8 cellular contexts compared by ENCODE assay signal in genomic region chr12:57771873-57772428, GRCh38. TPM values are rescaled to one million over a fixed set of nuclear protein-coding genes. Genes with fewer than 3 reads are reported as not detected.
A peak's percentile ranks its signal among the peaks of the same experiment; 100 is the strongest.
DNase-seq lines count a peak whose midpoint lies in the region; ATAC-seq, FAIRE-seq and TF ChIP-seq lines count a peak whose summit lies in the region.

Gene METTL1 (minus strand): TSS chr12:57772105. CDS start chr12:57772083, 22 bp downstream.

- no peak for TF ChIP-seq CTCF in pancreas (IDR thresholded peaks at IDR 0.05)
- peak in 2 of 5 experiments; percentile 14 to 50 for TF ChIP-seq CTCF in tibial nerve (IDR thresholded peaks at IDR 0.05)

- H3K4me3 ChIP-seq in GM08714 (ENCODE audit: low read length) (peak within 1 kb of the TSS; percentile 66), pancreas (peak within 1 kb of the TSS; percentile 69 to 97 (median 80)), tibial nerve (peak within 1 kb of the TSS; percentile 82 to 92 (median 88))

- H3K27ac ChIP-seq in pancreas = peak within 1 kb of the TSS; percentile 87 to 95 (median 92)
- H3K27ac ChIP-seq in tibial nerve = peak within 1 kb of the TSS; percentile 77 to 96 (median 89)

- FAIRE-seq in pancreas (lab: Jason Lieb, UNC) = no peak

- peak within 1 kb of the TSS; percentile 96 for H3K27ac Mint-ChIP-seq in activated naive CD8-positive, alpha-beta T cell treated with anti-CD3 and anti-CD28 coated beads, Interleukin-2, amount 10 ng/mL, durations not matched to agents 7 days and 5 days

- H3K9me3 Mint-ChIP-seq in activated naive CD8-positive, alpha-beta T cell treated with anti-CD3 and anti-CD28 coated beads, Interleukin-2, amount 10 ng/mL, durations not matched to agents 7 days and 5 days = no peaks in the 10 kb centered on the region

- intact Hi-C loops in Right ventricle myocardium inferior (cut with DNase I) = no loop called here
- intact Hi-C loops in pancreas (cut with DNase I) = no loop called here

- DNase-seq in NCI-H1092 (lab: John Stamatoyannopoulos, UW) (peak; percentile 82), SKM-1 treated with dmso at 0.1 percent for 144 hours (lab: John Stamatoyannopoulos, UW; ENCODE audit: unreplicated experiment) (peak; percentile 78), Right ventricle myocardium inferior (ENCODE audit: missing footprints) (peak; percentile 97), pancreas (peak; percentile 92 to 97 (median 94)), tibial nerve (ENCODE audit: low spot score in 2 of 2) (peak; percentile 87 to 93)
- peak; percentile 87 for DNase-seq in activated naive CD8-positive, alpha-beta T cell treated with anti-CD3 and anti-CD28 coated beads, Interleukin-2, amount 10 ng/mL, durations not matched to agents 7 days and 5 days

- no peaks in the 10 kb centered on the region for H3K36me3 ChIP-seq in pancreas
- H3K36me3 ChIP-seq in tibial nerve = peaks cover 0 to 52% (median 0%) of the 10 kb centered on the region in 3 donors

- H3K27me3 ChIP-seq in pancreas (no peaks in the 10 kb centered on the region), tibial nerve (peaks cover 0 to 5% of the 10 kb centered on the region in 2 donors)

- TF ChIP-seq EP300 in tibial nerve (IDR thresholded peaks at IDR 0.05) = peak; percentile 88 to 90

- H3K4me3 Mint-ChIP-seq in activated naive CD8-positive, alpha-beta T cell treated with anti-CD3 and anti-CD28 coated beads, Interleukin-2, amount 10 ng/mL, durations not matched to agents 7 days and 5 days = peak within 1 kb of the TSS; percentile 96

- peaks cover 7% of the 10 kb centered on the region for H3K36me3 Mint-ChIP-seq in activated naive CD8-positive, alpha-beta T cell treated with anti-CD3 and anti-CD28 coated beads, Interleukin-2, amount 10 ng/mL, durations not matched to agents 7 days and 5 days

- WGBS in pancreas, 2 donors = 0% methylated on average over 28 of the region's 28 CpGs
- WGBS in tibial nerve, 2 donors = 0% methylated on average over 13 to 18 of the region's 28 CpGs

- H3K4me1 ChIP-seq in pancreas (peaks cover 7 to 14% (median 8%) of the 10 kb centered on the region in 3 donors), tibial nerve (peaks cover 0 to 29% (median 12%) of the 10 kb centered on the region in 4 donors)

- ATAC-seq in HG02588 (IDR thresholded peaks at IDR 0.05; ENCODE audit: unreplicated experiment) (peak; percentile 76), Right ventricle myocardium inferior (peak; percentile 96), pancreas (peak; percentile 91 to 97 (median 92))
- peak; percentile 90 for ATAC-seq in activated naive CD8-positive, alpha-beta T cell treated with anti-CD3 and anti-CD28 coated beads, Interleukin-2, amount 10 ng/mL, durations not matched to agents 7 days and 5 days (ENCODE audit: low read depth)

- TF ChIP-seq POLR2A in tibial nerve (IDR thresholded peaks at IDR 0.05) = peak; percentile 40 to 59

- POLR2A ChIA-PET in activated naive CD8-positive, alpha-beta T cell treated with anti-CD3 and anti-CD28 coated beads, Interleukin-2, amount 10 ng/mL, durations not matched to agents 7 days and 5 days (lab: Charles Lee) = interaction anchor here (0.9 to 1.9 kb wide), 6 partner anchors 10 to 74 kb away, joined by 3 to 29 read pairs (median 6); partner anchors contain the start of genes CDK4, CTDSP2 and TSFM

- peaks cover 14% of the 10 kb centered on the region for H3K4me1 Mint-ChIP-seq in activated naive CD8-positive, alpha-beta T cell treated with anti-CD3 and anti-CD28 coated beads, Interleukin-2, amount 10 ng/mL, durations not matched to agents 7 days and 5 days

- H3K9me3 ChIP-seq in pancreas (no peaks in the 10 kb centered on the region), tibial nerve (no peaks in the 10 kb centered on the region)

- H3K27me3 Mint-ChIP-seq in activated naive CD8-positive, alpha-beta T cell treated with anti-CD3 and anti-CD28 coated beads, Interleukin-2, amount 10 ng/mL, durations not matched to agents 7 days and 5 days = no peaks in the 10 kb centered on the region

RNA-seq across cellular contexts. Expression of gene METTL1, which starts in this region (rescaled TPM):
- 10 to 100 TPM; 13.9 to 14.9 TPM for total RNA-seq in activated naive CD8-positive, alpha-beta T cell treated with anti-CD3 and anti-CD28 coated beads, Interleukin-2, amount 10 ng/mL, durations not matched to agents 7 days and 5 days
- total RNA-seq in Right ventricle myocardium inferior = 7.0 TPM
- total RNA-seq in pancreas = 10 to 100 TPM; 11.5 to 28.5 (median 15.9) TPM
- polyA plus RNA-seq in pancreas = 10 to 100 TPM; 43.3 to 55.9 TPM
- total RNA-seq in tibial nerve = 10 to 100 TPM in 2 of 4 donors, 1 to 10 TPM in 2; 6.5 to 17.7 (median 10.1) TPM

Comparison
In these comparisons a context has a peak if more than half of its experiments do, and no peak if none do; other contexts are left out.
1. Peak in every context shown above with its lines: DNase-seq, ATAC-seq, H3K4me3 ChIP-seq and H3K27ac ChIP-seq.